In the genomic region with DNA sequence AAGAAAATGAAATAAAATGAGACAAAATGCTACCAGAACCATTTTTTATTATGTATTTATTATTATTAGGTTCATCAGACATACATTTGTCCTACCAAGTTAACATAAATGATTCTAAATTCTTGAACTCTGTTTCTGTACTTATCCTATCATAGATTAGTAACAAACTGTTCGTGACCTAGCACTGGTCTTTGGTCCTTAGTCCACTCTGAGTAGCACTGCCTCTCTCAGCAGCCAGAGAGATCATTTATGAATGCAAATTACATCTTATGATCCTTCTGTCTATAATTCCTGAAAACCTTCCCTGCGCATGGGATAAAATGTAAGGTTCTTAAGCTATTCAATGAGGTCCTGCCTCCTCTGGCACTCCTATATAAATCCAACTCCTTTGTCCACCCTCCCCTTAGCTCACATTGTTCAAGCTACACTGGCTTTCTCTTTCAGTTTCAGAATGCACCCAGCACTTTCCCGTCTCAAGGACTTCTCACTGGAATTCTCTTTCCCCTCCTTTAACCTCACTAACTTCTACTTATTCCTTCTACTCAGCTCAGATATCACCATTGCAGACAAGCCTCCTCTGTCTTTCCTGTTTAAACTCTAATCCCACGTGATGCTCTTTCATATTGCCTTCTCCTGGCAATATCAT, we compare ENCODE assay signal across 10 cellular contexts. TPM values are rescaled to one million over a fixed set of nuclear protein-coding genes. Genes with fewer than 3 reads are reported as not detected.
DNase-seq lines count a peak whose midpoint lies in the region; ATAC-seq, FAIRE-seq and TF ChIP-seq lines count a peak whose summit lies in the region.
"Had no signal": no experiment of that assay in that cellular context is flagged by ENCODE, and none has a peak within 500 bp of the region (broad histone marks: within the 10 kb centered on the region; RNA-seq: fewer than 3 reads in every experiment).

No MANE protein-coding gene starts in this region.

- no peaks in the 10 kb centered on the region for H3K27me3 Mint-ChIP-seq in activated naive CD8-positive, alpha-beta T cell treated with anti-CD3 and anti-CD28 coated beads for 36 hours

- H3K27me3 ChIP-seq in KMS-11 (ENCODE audit: insufficient read depth, low read depth), result no peaks in the 10 kb centered on the region
- H3K27me3 ChIP-seq in esophagus squamous epithelium, result no peaks in the 10 kb centered on the region
- H3K27me3 ChIP-seq in stomach, result no peaks in the 10 kb centered on the region

- peak; percentile 46 for ATAC-seq in GM19025 (IDR thresholded peaks at IDR 0.05; ENCODE audit: low read depth, unreplicated experiment)

- TF ChIP-seq EP300 in stomach (IDR thresholded peaks at IDR 0.05), result no peak

- DNase-seq in esophagus squamous epithelium (lab: John Stamatoyannopoulos, UW) (no peak), stomach (no peak), HPDE6-E6E7 (ENCODE audit: extremely low spot score) (no peak), D341Med (ENCODE audit: low spot score) (no peak), RCC 7860 (ENCODE audit: low spot score) (no peak)
- DNase-seq in activated naive CD8-positive, alpha-beta T cell treated with anti-CD3 and anti-CD28 coated beads for 36 hours, result no peak
- DNase-seq: NK-92 treated with Interleukin-12 subunit alpha and Interleukin-12 subunit beta, amount 100 ng/mL, for 24 hours had no signal

- TF ChIP-seq POLR2A in esophagus squamous epithelium (IDR thresholded peaks at IDR 0.05) (no peak), stomach (IDR thresholded peaks at IDR 0.05) (no peak)

- FAIRE-seq in RCC 7860 (lab: Jason Lieb, UNC), result no peak

- no peaks in the 10 kb centered on the region for H3K4me1 ChIP-seq in KMS-11 (ENCODE audit: low read depth, poor library complexity, severe bottlenecking)
- H3K4me1 ChIP-seq in esophagus squamous epithelium, result peaks cover 0 to 9% (median 0%) of the 10 kb centered on the region in 3 donors
- peaks cover 0 to 24% (median 12%) of the 10 kb centered on the region in 4 donors for H3K4me1 ChIP-seq in stomach

- H3K79me2 ChIP-seq in KMS-11 (ENCODE audit: insufficient read depth, low read depth), result no peaks in the 10 kb centered on the region

- H3K36me3 Mint-ChIP-seq in activated naive CD8-positive, alpha-beta T cell treated with anti-CD3 and anti-CD28 coated beads for 36 hours, result no peaks in the 10 kb centered on the region

- peaks cover 2% of the 10 kb centered on the region for H3K4me1 Mint-ChIP-seq in activated naive CD8-positive, alpha-beta T cell treated with anti-CD3 and anti-CD28 coated beads for 36 hours

- H3K4me2 ChIP-seq in KMS-11, result 0 out of 2 replicates have a peak overlapping the region, but pooled peaks have one; percentile 22

- no peaks in the 10 kb centered on the region for H4K20me1 ChIP-seq in KMS-11 (ENCODE audit: insufficient read depth)

- H3K27ac ChIP-seq in KMS-11 (no peak overlapping the region), esophagus squamous epithelium (peak overlapping the region in 3 of 4 donors; percentile 17 to 67 (median 37)), stomach (peak overlapping the region; percentile 34 to 62 (median 45))

- peak overlapping the region; percentile 37; the same call in 1 of the 2 replicates for H2AFZ ChIP-seq in KMS-11 (ENCODE audit: low read depth)

- intact Hi-C loops in esophagus squamous epithelium (cut with DNase I), result no loop called here
- intact Hi-C loops in stomach (cut with DNase I; ENCODE audit: low total_unique reads), result no loop called here

- no peak overlapping the region for H3K4me3 ChIP-seq in KMS-11 (IDR thresholded peaks at IDR 0.05; ENCODE audit: insufficient read depth, low read depth, low read length)
- peak overlapping the region in 2 of 4 donors; percentile 8 to 54 for H3K4me3 ChIP-seq in esophagus squamous epithelium
- H3K4me3 ChIP-seq in stomach, result peak overlapping the region in 3 of 4 donors; percentile 5 to 19 (median 11)

- no peak overlapping the region for H3K4me3 Mint-ChIP-seq in activated naive CD8-positive, alpha-beta T cell treated with anti-CD3 and anti-CD28 coated beads for 36 hours

- TF ChIP-seq CTCF in KMS-11 (conservative IDR thresholded peaks at IDR 0.05; ENCODE audit: low read depth, low read length) (no peak), esophagus squamous epithelium (IDR thresholded peaks at IDR 0.05) (no peak), stomach (IDR thresholded peaks at IDR 0.05) (no peak)

- H3K27ac Mint-ChIP-seq in activated naive CD8-positive, alpha-beta T cell treated with anti-CD3 and anti-CD28 coated beads for 36 hours, result no peak overlapping the region

- H3K9me3 ChIP-seq in esophagus squamous epithelium, result no peaks in the 10 kb centered on the region
- no peaks in the 10 kb centered on the region for H3K9me3 ChIP-seq in stomach

- no peak overlapping the region for H3K9ac ChIP-seq in KMS-11

- no peaks in the 10 kb centered on the region for H3K9me3 Mint-ChIP-seq in activated naive CD8-positive, alpha-beta T cell treated with anti-CD3 and anti-CD28 coated beads for 36 hours

- H3K36me3 ChIP-seq in KMS-11 (ENCODE audit: insufficient read depth) (no peaks in the 10 kb centered on the region), esophagus squamous epithelium (no peaks in the 10 kb centered on the region), stomach (no peaks in the 10 kb centered on the region)

- WGBS in esophagus squamous epithelium, 2 donors, result 33 to 38% methylated on average over 4 of the region's 4 CpGs
- 16 to 34% (median 23%) methylated on average over 4 of the region's 4 CpGs for WGBS in stomach, 5 donors

RNA-seq across cellular contexts. Expression of a gene that starts 17.1 kb away (rescaled TPM):
- total RNA-seq in esophagus squamous epithelium (10 to 100 TPM in 1 of 4 donors, 1 to 10 TPM in 1, under 1 TPM in 2; 0.31 to 22.5 (median 2.1) TPM), stomach (10 to 100 TPM in 3 of 5 donors, 1 to 10 TPM in 1, under 1 TPM in 1; 0.58 to 29.0 (median 14.5) TPM)
- polyA plus RNA-seq in stomach, result 1 to 10 TPM in 2 of 3 donors, under 1 TPM in 1; 0.68 to 1.8 (median 1.3) TPM
- total RNA-seq in activated naive CD8-positive, alpha-beta T cell treated with anti-CD3 and anti-CD28 coated beads for 36 hours, result not detected
- total RNA-seq: pulmonary artery endothelial cell had no signal
